Comparison of ENCODE assay signal across 19 cellular contexts in genomic region chr6:57312004-57312345, GRCh38.
"Had no signal": no experiment of that assay in that cellular context is flagged by ENCODE, and none has a peak within 500 bp of the region (broad histone marks: within the 10 kb centered on the region; RNA-seq: fewer than 3 reads in every experiment).

No MANE protein-coding gene starts in this region.

- DNase-seq: cortex of kidney; dorsolateral prefrontal cortex; effector CD8-positive, alpha-beta T cell; hippocampal formation; left colon; left ventricle myocardium superior; mesendoderm; naive thymus-derived CD4-positive, alpha-beta T cell; nephron progenitor cell; small intestine; stimulated activated CD4-positive, alpha-beta T cell treated with anti-CD3 and anti-CD28 coated beads, Interleukin-12 subunit alpha, Interleukin-12 subunit beta, amount 100 ng/mL, for 4 hours; stimulated activated naive CD4-positive, alpha-beta T cell; stomach; substantia nigra; transverse colon had no signal

- H3K4me3 ChIP-seq: dorsolateral prefrontal cortex, heart left ventricle, lung, sigmoid colon, stomach, thoracic aorta, transverse colon had no signal

- H3K9me3 ChIP-seq: heart left ventricle, sigmoid colon, stomach, thoracic aorta, transverse colon had no signal

- H3K36me3 ChIP-seq: heart left ventricle, sigmoid colon, stomach, thoracic aorta, transverse colon had no signal

- H3K27me3 ChIP-seq: dorsolateral prefrontal cortex, heart left ventricle, sigmoid colon, stomach, transverse colon had no signal

- H3K27ac ChIP-seq: dorsolateral prefrontal cortex, stomach had no signal
